ENCODE assay signal across 1 cellular context in the genomic region with DNA sequence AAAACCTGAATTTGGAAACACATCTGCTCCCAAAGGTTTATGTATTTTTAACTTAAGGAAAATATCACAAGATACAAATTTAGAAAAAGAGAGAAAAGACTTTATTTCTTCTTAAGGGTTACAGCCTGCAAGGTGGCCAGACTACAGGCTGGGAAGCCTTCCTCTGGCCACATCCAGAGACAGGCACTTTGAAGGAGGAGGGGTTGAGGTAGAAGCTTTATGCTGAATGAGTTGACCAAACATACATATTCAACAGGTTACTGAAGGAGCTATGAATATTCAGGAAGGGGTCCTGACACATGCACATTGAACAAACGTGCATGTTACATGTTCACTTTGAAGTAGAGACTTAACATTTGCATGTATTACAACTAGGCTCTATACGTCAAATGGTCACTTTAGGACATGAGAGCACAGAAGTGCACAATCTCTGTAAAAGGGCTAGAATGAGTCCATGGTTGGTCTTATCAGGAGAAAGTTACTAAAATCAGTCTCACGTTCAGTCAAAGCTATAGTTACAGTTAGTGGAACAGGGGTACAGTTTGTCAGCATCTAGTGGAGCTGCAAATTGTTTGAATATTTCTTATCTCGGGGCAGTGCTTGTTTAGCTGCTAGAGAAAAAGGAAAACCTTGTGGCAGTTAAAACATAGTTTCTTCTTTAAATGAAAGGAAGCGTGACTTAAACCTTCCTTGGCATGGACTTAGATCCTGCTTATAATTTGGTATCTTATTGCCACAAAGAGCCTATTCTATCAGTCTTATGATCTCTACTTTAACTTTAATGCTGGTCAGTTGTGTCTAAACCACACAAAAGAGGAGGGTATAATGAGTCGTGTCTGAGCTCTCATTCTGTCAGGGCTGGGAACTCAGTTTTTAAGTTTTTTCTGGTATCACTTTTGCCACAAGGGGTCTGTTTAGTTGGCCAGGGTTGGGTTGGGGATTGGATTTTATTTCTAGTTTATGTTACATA.
TF ChIP-seq lines count a peak whose summit lies in the region.

No MANE protein-coding gene starts in this region.

TF ChIP-seq in K562, 482 proteins besides CTCF, POLR2A, EP300 and RAD21 (continued from another document and continues in another):
- peak; percentile 27; the same call in 1 of the 2 replicates for TF ChIP-seq SMARCE1 (IDR thresholded peaks at IDR 0.05)
- no peak for TF ChIP-seq ZNF408 (CRISPR knock-in tag; IDR thresholded peaks at IDR 0.05; ENCODE audit: low read depth)
- TF ChIP-seq CBX1 (IDR thresholded peaks at IDR 0.05; ENCODE audit: low read depth) = peak; percentile 77
- peak; percentile 15; the same call in 1 of the 2 replicates for TF ChIP-seq ATF7 (IDR thresholded peaks at IDR 0.05)
- TF ChIP-seq BHLHE40 (IDR thresholded peaks at IDR 0.05; ENCODE audit: low read length) = peak; percentile 50
- TF ChIP-seq CBFB (CRISPR knock-in tag; IDR thresholded peaks at IDR 0.05) = no peak
- peak; percentile 86; the same call in 1 of the 2 replicates for TF ChIP-seq TCF7 (IDR thresholded peaks at IDR 0.05; ENCODE audit: borderline replicate concordance)
- no peak for TF ChIP-seq KLF16 (IDR thresholded peaks at IDR 0.05)
- TF ChIP-seq HNRNPUL1 (IDR thresholded peaks at IDR 0.05; ENCODE audit: low read length) = no peak
- TF ChIP-seq CXXC5 (CRISPR knock-in tag; IDR thresholded peaks at IDR 0.05) = 0 out of 2 replicates have a peak, but pooled peaks have one; percentile 13
- TF ChIP-seq, protein P1, sequence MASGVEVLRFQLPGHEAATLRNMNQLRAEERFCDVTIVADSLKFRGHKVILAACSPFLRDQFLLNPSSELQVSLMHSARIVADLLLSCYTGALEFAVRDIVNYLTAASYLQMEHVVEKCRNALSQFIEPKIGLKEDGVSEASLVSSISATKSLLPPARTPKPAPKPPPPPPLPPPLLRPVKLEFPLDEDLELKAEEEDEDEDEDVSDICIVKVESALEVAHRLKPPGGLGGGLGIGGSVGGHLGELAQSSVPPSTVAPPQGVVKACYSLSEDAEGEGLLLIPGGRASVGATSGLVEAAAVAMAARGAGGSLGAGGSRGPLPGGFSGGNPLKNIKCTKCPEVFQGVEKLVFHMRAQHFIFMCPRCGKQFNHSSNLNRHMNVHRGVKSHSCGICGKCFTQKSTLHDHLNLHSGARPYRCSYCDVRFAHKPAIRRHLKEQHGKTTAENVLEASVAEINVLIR (CRISPR knock-in tag; IDR thresholded peaks at IDR 0.05) = 0 out of 2 replicates have a peak, but pooled peaks have one; percentile 19
- TF ChIP-seq CHD1 (IDR thresholded peaks at IDR 0.05; ENCODE audit: low read length) = no peak
- no peak for TF ChIP-seq ZNF695 (CRISPR knock-in tag; IDR thresholded peaks at IDR 0.05)
- 0 out of 2 replicates have a peak, but pooled peaks have one; percentile 3 for TF ChIP-seq JUND (IDR thresholded peaks at IDR 0.05; ENCODE audit: borderline replicate concordance, low read depth, low read length)
- no peak for TF ChIP-seq JUND (tag; IDR thresholded peaks at IDR 0.05; ENCODE audit: borderline replicate concordance, low read depth, low read length)
- no peak for TF ChIP-seq REST (CRISPR knock-in tag; IDR thresholded peaks at IDR 0.05; ENCODE audit: low read depth)
- no peak for TF ChIP-seq NCOA4 (IDR thresholded peaks at IDR 0.05; ENCODE audit: partially characterized antibody)
- TF ChIP-seq ZNF197 (CRISPR knock-in tag; IDR thresholded peaks at IDR 0.05; ENCODE audit: low read depth) = no peak
- peak; percentile 99 for TF ChIP-seq PML (IDR thresholded peaks at IDR 0.05; ENCODE audit: low read length)
- peak; percentile 98 for TF ChIP-seq POLR2AphosphoS5 (IDR thresholded peaks at IDR 0.05; ENCODE audit: control insufficient read depth, insufficient read depth, low read depth, low read length)
- peak; percentile 39; the same call in 1 of the 2 replicates for TF ChIP-seq MYBL2 (IDR thresholded peaks at IDR 0.05; ENCODE audit: low read depth)
- no peak for TF ChIP-seq MYBL2 (CRISPR knock-in tag; IDR thresholded peaks at IDR 0.05; ENCODE audit: borderline replicate concordance)
- 0 out of 2 replicates have a peak, but pooled peaks have one; percentile 19 for TF ChIP-seq CBFA2T3 (IDR thresholded peaks at IDR 0.05)
- TF ChIP-seq RBBP5 (IDR thresholded peaks at IDR 0.05; ENCODE audit: borderline replicate concordance, insufficient read depth, low read length, poor library complexity, severe bottlenecking) = peak; percentile 29
- peak; percentile 45; the same call in 1 of the 2 replicates for TF ChIP-seq GATA2 (CRISPR knock-in tag; IDR thresholded peaks at IDR 0.05)
- peak; percentile 93 for TF ChIP-seq HMBOX1 (IDR thresholded peaks at IDR 0.05)
- 0 out of 2 replicates have a peak, but pooled peaks have one; percentile 54 for TF ChIP-seq DMBX1 (CRISPR knock-in tag; IDR thresholded peaks at IDR 0.05; ENCODE audit: borderline replicate concordance)
- TF ChIP-seq GATAD2B (IDR thresholded peaks at IDR 0.05; ENCODE audit: borderline replicate concordance) = no peak; the same call in 1 of the 2 replicates
- TF ChIP-seq RBM39 (optimal IDR thresholded peaks at IDR 0.05; ENCODE audit: low read depth, low read length) = no peak
- peak; percentile 81; the same call in 1 of the 2 replicates for TF ChIP-seq ZNF717 (CRISPR knock-in tag; IDR thresholded peaks at IDR 0.05)
- TF ChIP-seq ZNF41 (CRISPR knock-in tag; conservative IDR thresholded peaks at IDR 0.05) = 0 out of 2 replicates have a peak, but pooled peaks have one; percentile 47
- no peak for TF ChIP-seq ZKSCAN3 (CRISPR knock-in tag; IDR thresholded peaks at IDR 0.05)
- peak; percentile 65 to 75; a peak in 2 of 4 replicates for TF ChIP-seq SIN3A (IDR thresholded peaks at IDR 0.05; ENCODE audit: borderline replicate concordance in 2 of 2, control insufficient read depth in 1 of 2, low read depth in 2 of 2, low read length in 2 of 2)
- TF ChIP-seq NR2F6 (CRISPR knock-in tag; IDR thresholded peaks at IDR 0.05) = 0 out of 2 replicates have a peak, but pooled peaks have one; percentile 25
- TF ChIP-seq ZNF561 (CRISPR knock-in tag; conservative IDR thresholded peaks at IDR 0.05) = 0 out of 2 replicates have a peak, but pooled peaks have one; percentile 20
- no peak for TF ChIP-seq YY1 (IDR thresholded peaks at IDR 0.05; ENCODE audit: borderline replicate concordance in 1 of 3, control insufficient read depth in 1 of 3, extremely low read depth in 1 of 3, insufficient read depth in 3 of 3, insufficient read length in 1 of 3, insufficient replicate concordance in 2 of 3, low read depth in 1 of 3, low read length in 2 of 3)
- TF ChIP-seq ZNF354B (CRISPR knock-in tag; IDR thresholded peaks at IDR 0.05) = no peak
- TF ChIP-seq TCF7L2 (IDR thresholded peaks at IDR 0.05; ENCODE audit: low read depth, low read length) = no peak
- peak in 1 of 2 experiments; percentile 64; a peak in 2 of 3 replicates for TF ChIP-seq CBX3 (IDR thresholded peaks at IDR 0.05; ENCODE audit: borderline replicate concordance in 1 of 2, low read length in 2 of 2)
- TF ChIP-seq ERF (CRISPR knock-in tag; IDR thresholded peaks at IDR 0.05) = peak; percentile 77; the same call in 1 of the 2 replicates
- TF ChIP-seq NFIC (IDR thresholded peaks at IDR 0.05) = peak; percentile 17; the same call in 1 of the 2 replicates
- TF ChIP-seq ZSCAN32 (CRISPR knock-in tag; IDR thresholded peaks at IDR 0.05) = peak; percentile 67; the same call in 1 of the 2 replicates
- TF ChIP-seq ZNF444 (CRISPR knock-in tag; IDR thresholded peaks at IDR 0.05) = peak; percentile 75; the same call in 1 of the 2 replicates
- TF ChIP-seq, protein P2, sequence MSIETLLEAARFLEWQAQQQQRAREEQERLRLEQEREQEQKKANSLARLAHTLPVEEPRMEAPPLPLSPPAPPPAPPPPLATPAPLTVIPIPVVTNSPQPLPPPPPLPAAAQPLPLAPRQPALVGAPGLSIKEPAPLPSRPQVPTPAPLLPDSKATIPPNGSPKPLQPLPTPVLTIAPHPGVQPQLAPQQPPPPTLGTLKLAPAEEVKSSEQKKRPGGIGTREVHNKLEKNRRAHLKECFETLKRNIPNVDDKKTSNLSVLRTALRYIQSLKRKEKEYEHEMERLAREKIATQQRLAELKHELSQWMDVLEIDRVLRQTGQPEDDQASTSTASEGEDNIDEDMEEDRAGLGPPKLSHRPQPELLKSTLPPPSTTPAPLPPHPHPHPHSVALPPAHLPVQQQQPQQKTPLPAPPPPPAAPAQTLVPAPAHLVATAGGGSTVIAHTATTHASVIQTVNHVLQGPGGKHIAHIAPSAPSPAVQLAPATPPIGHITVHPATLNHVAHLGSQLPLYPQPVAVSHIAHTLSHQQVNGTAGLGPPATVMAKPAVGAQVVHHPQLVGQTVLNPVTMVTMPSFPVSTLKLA (conservative IDR thresholded peaks at IDR 0.05) = peak in 1 of 2 experiments; percentile 32; a peak in 1 of 4 replicates
- TF ChIP-seq ARID1B (IDR thresholded peaks at IDR 0.05) = 0 out of 2 replicates have a peak, but pooled peaks have one; percentile 43
- no peak for TF ChIP-seq PCBP2 (IDR thresholded peaks at IDR 0.05; ENCODE audit: low read depth, low read length, poor library complexity, severe bottlenecking)
- peak; percentile 62; the same call in 1 of the 2 replicates for TF ChIP-seq ZNF592 (IDR thresholded peaks at IDR 0.05)
- TF ChIP-seq, protein P3, sequence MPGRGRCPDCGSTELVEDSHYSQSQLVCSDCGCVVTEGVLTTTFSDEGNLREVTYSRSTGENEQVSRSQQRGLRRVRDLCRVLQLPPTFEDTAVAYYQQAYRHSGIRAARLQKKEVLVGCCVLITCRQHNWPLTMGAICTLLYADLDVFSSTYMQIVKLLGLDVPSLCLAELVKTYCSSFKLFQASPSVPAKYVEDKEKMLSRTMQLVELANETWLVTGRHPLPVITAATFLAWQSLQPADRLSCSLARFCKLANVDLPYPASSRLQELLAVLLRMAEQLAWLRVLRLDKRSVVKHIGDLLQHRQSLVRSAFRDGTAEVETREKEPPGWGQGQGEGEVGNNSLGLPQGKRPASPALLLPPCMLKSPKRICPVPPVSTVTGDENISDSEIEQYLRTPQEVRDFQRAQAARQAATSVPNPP (IDR thresholded peaks at IDR 0.05; ENCODE audit: borderline replicate concordance, insufficient read depth, insufficient read length) = no peak
- peak; percentile 89 for TF ChIP-seq GTF2E2 (tag; IDR thresholded peaks at IDR 0.05)
